ENCODE assay signal across 21 cellular contexts in the genomic region with DNA sequence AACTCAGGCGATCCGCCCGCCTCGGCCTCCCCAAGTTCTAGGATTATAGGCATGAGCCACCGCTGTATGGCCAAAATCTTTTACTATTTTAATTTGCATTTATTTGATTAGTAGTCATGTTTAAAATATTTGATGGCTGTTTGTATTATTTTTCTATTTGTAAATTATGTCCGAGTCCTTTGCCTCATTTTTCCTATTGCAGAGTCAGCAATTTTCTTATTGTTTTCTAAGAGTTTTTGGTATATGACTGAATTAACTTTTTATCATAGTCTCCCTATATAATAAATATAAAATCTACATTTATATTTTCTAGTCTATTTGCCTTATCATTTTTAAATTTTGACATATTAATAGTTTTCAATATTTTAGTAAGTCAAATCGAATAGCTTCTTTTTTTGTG. TPM values are rescaled to one million over a fixed set of nuclear protein-coding genes. Genes with fewer than 3 reads are reported as not detected.
DNase-seq lines count a peak whose midpoint lies in the region; ATAC-seq, FAIRE-seq and TF ChIP-seq lines count a peak whose summit lies in the region.
"Had no signal": no experiment of that assay in that cellular context is flagged by ENCODE, and none has a peak within 500 bp of the region (broad histone marks: within the 10 kb centered on the region; RNA-seq: fewer than 3 reads in every experiment).

No MANE protein-coding gene starts in this region.

- intact Hi-C loops in HepG2 (cut with micrococcal nuclease; ENCODE audit: unreplicated experiment) = no loop called here
- intact Hi-C loops in right lobe of liver (cut with DNase I) = no loop called here

- ATAC-seq in HepG2 = no peak
- no peak for ATAC-seq in right lobe of liver
- ATAC-seq in GM19395 (IDR thresholded peaks at IDR 0.05; ENCODE audit: unreplicated experiment) = no peak
- ATAC-seq: CD8-positive, alpha-beta T cell; GM12878; GM23338 had no signal

- no peak for TF ChIP-seq CTCF in HepG2 (CRISPR knock-in tag; IDR thresholded peaks at IDR 0.05)
- no peak for TF ChIP-seq CTCF in right lobe of liver (IDR thresholded peaks at IDR 0.05)
- no peak for TF ChIP-seq CTCF in VCaP (conservative IDR thresholded peaks at IDR 0.05)

- in situ Hi-C loops in HepG2 (cut with HindIII; ENCODE audit: extremely low pct_ligation_motif_present, low pct_unique_long_range_greater_than_20kb) = no loop called here

- H3K9me3 ChIP-seq in HepG2 (ENCODE audit: low read length) = no peaks in the 10 kb centered on the region
- no peaks in the 10 kb centered on the region for H3K9me3 ChIP-seq in right lobe of liver
- no peaks in the 10 kb centered on the region for H3K9me3 ChIP-seq in small intestine (ENCODE audit: control insufficient read depth, low read depth)
- H3K9me3 ChIP-seq: Caco-2, HAP-1 had no signal

- H2AFZ ChIP-seq in HepG2 (ENCODE audit: low read length) = no peak overlapping the region
- H2AFZ ChIP-seq: GM23338 had no signal

- 67% methylated on average over 7 of the region's 7 CpGs for WGBS in HepG2 (ENCODE audit: low lambda C conversion rate)
- WGBS in right lobe of liver (ENCODE audit: insufficient coverage, low coverage, low lambda C conversion rate, missing lambda C conversion rate) = 91% methylated on average over 7 of the region's 7 CpGs
- 96 to 98% (median 97%) methylated on average over 7 of the region's 7 CpGs for WGBS in small intestine, 3 donors

- peaks cover 21% of the 10 kb centered on the region for H3K4me1 ChIP-seq in HepG2 (ENCODE audit: insufficient read depth, low read length)
- no peaks in the 10 kb centered on the region for H3K4me1 ChIP-seq in right lobe of liver
- no peaks in the 10 kb centered on the region for H3K4me1 ChIP-seq in small intestine (ENCODE audit: control insufficient read depth in 2 of 2, insufficient read depth in 1 of 2, low read depth in 1 of 2, low read length in 1 of 2)
- H3K4me1 ChIP-seq: Caco-2, HAP-1 had no signal

- no peaks in the 10 kb centered on the region for H4K20me1 ChIP-seq in HepG2 (ENCODE audit: insufficient read depth, low read length)

- no peak for DNase-seq in HepG2 (ENCODE audit: low spot score)
- no peak for DNase-seq in right lobe of liver
- DNase-seq in small intestine = no peak
- DNase-seq in activated T-cell treated with anti-CD3 and anti-CD28 coated beads for 4 hours = no peak
- DNase-seq in activated naive CD4-positive, alpha-beta T cell treated with anti-CD3 and anti-CD28 coated beads, Interleukin-2, amount 50 U/mL, for 16 hours = no peak
- DNase-seq: C1 segment of cervical spinal cord; Caco-2; CD4-positive, CD25-positive, alpha-beta regulatory T cell; CD8-positive, alpha-beta T cell; DND-41; GDM1; HFFc6 had no signal

- H3K36me3 ChIP-seq in HepG2 (replicated peaks in 1 of 2; ENCODE audit: control insufficient read depth in 1 of 2, insufficient read depth in 2 of 2, low read length in 2 of 2) = no peaks in the 10 kb centered on the region
- H3K36me3 ChIP-seq in right lobe of liver = no peaks in the 10 kb centered on the region
- no peaks in the 10 kb centered on the region for H3K36me3 ChIP-seq in small intestine (ENCODE audit: control insufficient read depth in 2 of 2, insufficient read depth in 2 of 2, low read length in 2 of 2)
- H3K36me3 ChIP-seq: HAP-1 had no signal

- H3K4me3 ChIP-seq in HepG2 (replicated peaks in 1 of 3; ENCODE audit: insufficient read depth in 1 of 3, low read depth in 2 of 3, low read length in 3 of 3) (no peak overlapping the region), right lobe of liver (no peak overlapping the region), small intestine (ENCODE audit: low read depth in 1 of 2, low read length in 2 of 2) (no peak overlapping the region)
- H3K4me3 ChIP-seq: GM12878, GM23338, HAP-1 had no signal

- no peak for TF ChIP-seq RAD21 in HepG2 (CRISPR knock-in tag; IDR thresholded peaks at IDR 0.05)

- FAIRE-seq in HepG2 (lab: Jason Lieb, UNC) (no peak), endometrium (lab: Jason Lieb, UNC) (peak; percentile 73), small intestine (lab: Jason Lieb, UNC) (peak; percentile 53)
- FAIRE-seq: GM12878, GM19239, H54 had no signal

- no peak for TF ChIP-seq EP300 in HepG2 (IDR thresholded peaks at IDR 0.05; ENCODE audit: low read depth in 2 of 2, low read length in 2 of 2)
- TF ChIP-seq EP300 in HepG2 (CRISPR knock-in tag; IDR thresholded peaks at IDR 0.05; ENCODE audit: borderline replicate concordance) = no peak

- POLR2A ChIA-PET in HepG2 (lab: Yijun Ruan, JAX) = no interaction called here

- H3K9ac ChIP-seq in HepG2 (ENCODE audit: insufficient read depth, low read depth, low read length) = no peak overlapping the region

- TF ChIP-seq POLR2A in HepG2 (IDR thresholded peaks at IDR 0.05; ENCODE audit: insufficient read depth in 1 of 2, low read depth in 2 of 2, low read length in 2 of 2) (no peak), right lobe of liver (IDR thresholded peaks at IDR 0.05) (no peak)

- peaks cover 7 to 73% of the 10 kb centered on the region in 2 experiments for H3K27me3 ChIP-seq in HepG2 (ENCODE audit: control insufficient read depth in 1 of 2, insufficient read depth in 2 of 2, low read length in 2 of 2)
- no peaks in the 10 kb centered on the region for H3K27me3 ChIP-seq in right lobe of liver
- no peaks in the 10 kb centered on the region for H3K27me3 ChIP-seq in small intestine (ENCODE audit: control insufficient read depth in 2 of 2, insufficient read depth in 2 of 2, low read length in 2 of 2)

- H3K4me2 ChIP-seq in HepG2 (ENCODE audit: low read depth, low read length) = no peak overlapping the region
- H3K4me2 ChIP-seq: GM23338 had no signal

- no peaks in the 10 kb centered on the region for H3K79me2 ChIP-seq in HepG2 (ENCODE audit: insufficient read depth, low read length)

- no peak overlapping the region for H3K27ac ChIP-seq in HepG2 (ENCODE audit: extremely low read length, insufficient read depth, low read length)
- no peak overlapping the region for H3K27ac ChIP-seq in right lobe of liver
- H3K27ac ChIP-seq in VCaP = peak overlapping the region; percentile 65
- no peak overlapping the region for H3K27ac ChIP-seq in small intestine (ENCODE audit: low read depth in 1 of 2, low read length in 1 of 2)
- H3K27ac ChIP-seq: 22Rv1 had no signal

- no TSS peak for BruUV-seq in HepG2 (replicated peaks; lab: Mats Ljungman, UMichigan)

- CTCF ChIA-PET in HepG2 (lab: Yijun Ruan, JAX; ENCODE audit: low intra/inter-chr PET ratio, low total read pairs) = no interaction called here

TF ChIP-seq in HepG2, 621 proteins besides CTCF, POLR2A, EP300 and RAD21 (continues in another document):
- TF ChIP-seq IRF9 (CRISPR knock-in tag; IDR thresholded peaks at IDR 0.05; ENCODE audit: borderline replicate concordance) = no peak
- TF ChIP-seq MAFF (IDR thresholded peaks at IDR 0.05; ENCODE audit: low read depth, low read length) = peak; percentile 97
- TF ChIP-seq MIER2 (CRISPR knock-in tag; IDR thresholded peaks at IDR 0.05) = no peak
- no peak for TF ChIP-seq DMTF1 (CRISPR knock-in tag; IDR thresholded peaks at IDR 0.05)

RNA-seq across cellular contexts. Expression of gene RPS6KA2, which starts 34.3 kb away (rescaled TPM):
- total RNA-seq in HepG2 (2016; rRNA removed; fragmentation: Illumina TruSeq; extraction: Trizol) = 0.03 and 0.22 TPM in 2 replicates
- total RNA-seq in HepG2 (2016; cell fraction: cytosol; rRNA removed; fragmentation: Illumina TruSeq; extraction: Trizol; ENCODE audit: low read depth) = not detected in 2 replicates
- total RNA-seq in HepG2 (2016; cell fraction: insoluble cytoplasmic fraction; rRNA removed; fragmentation: Illumina TruSeq; extraction: Trizol) = 0.13 and 0.28 TPM in 2 replicates
- total RNA-seq in HepG2 (2016; cell fraction: membrane; rRNA removed; fragmentation: Illumina TruSeq; extraction: Trizol) = 0.21 TPM in 1 of 2 replicates, not detected in the other
- total RNA-seq in HepG2 (2016; cell fraction: nucleus; rRNA removed; fragmentation: Illumina TruSeq; extraction: Trizol) = 0.25 and 1.5 TPM in 2 replicates
- 0.38 and 0.47 TPM in 2 replicates for polyA plus RNA-seq in HepG2 (2011; rRNA removed)
- 0.15 and 0.16 TPM in 2 replicates for polyA plus RNA-seq in HepG2 (2011; cell fraction: cytosol; rRNA removed)
- polyA plus RNA-seq in HepG2 (2011; cell fraction: nucleus; rRNA removed) = 1.7 and 2.2 TPM in 2 replicates
- polyA plus RNA-seq in HepG2 (2012) = 0.43 and 0.91 TPM in 2 replicates
- polyA plus RNA-seq in HepG2 (2016; cell fraction: cytosol; fragmentation: Illumina TruSeq; extraction: Trizol; ENCODE audit: low read depth) = 0.02 and 0.09 TPM in 2 replicates
- polyA plus RNA-seq in HepG2 (2016; cell fraction: insoluble cytoplasmic fraction; fragmentation: Illumina TruSeq; extraction: Trizol; ENCODE audit: low read depth) = 0.05 TPM in 1 of 2 replicates, not detected in the other
- 0.13 and 0.49 TPM in 2 replicates for polyA plus RNA-seq in HepG2 (2016; cell fraction: membrane; fragmentation: Illumina TruSeq; extraction: Trizol; ENCODE audit: low read depth)
- polyA plus RNA-seq in HepG2 (2016; cell fraction: nucleus; fragmentation: Illumina TruSeq; extraction: Trizol; ENCODE audit: insufficient read depth, low read depth) = 0.79 and 1.1 TPM in 2 replicates
- 0.80 TPM in 1 of 2 replicates, not detected in the other for polyA minus RNA-seq in HepG2 (2011; rRNA and poly(A)+ RNA removed; ENCODE audit: low replicate concordance)
- polyA minus RNA-seq in HepG2 (2011; cell fraction: cytosol; rRNA and poly(A)+ RNA removed) = not detected in 2 replicates
- 3.1 and 5.0 TPM in 2 replicates for polyA minus RNA-seq in HepG2 (2011; cell fraction: nucleus; rRNA and poly(A)+ RNA removed)
- 10 to 100 TPM in 3 of 6 experiments, 1 to 10 TPM in 3; 6.4 to 18.1 (median 11.1) TPM for total RNA-seq in right lobe of liver
- polyA plus RNA-seq in small intestine = 10 to 100 TPM in 1 of 3 donors, 1 to 10 TPM in 2; 3.1 to 21.9 (median 6.8) TPM
